Comparison of ENCODE assay signal across 9 cellular contexts in the genomic region with DNA sequence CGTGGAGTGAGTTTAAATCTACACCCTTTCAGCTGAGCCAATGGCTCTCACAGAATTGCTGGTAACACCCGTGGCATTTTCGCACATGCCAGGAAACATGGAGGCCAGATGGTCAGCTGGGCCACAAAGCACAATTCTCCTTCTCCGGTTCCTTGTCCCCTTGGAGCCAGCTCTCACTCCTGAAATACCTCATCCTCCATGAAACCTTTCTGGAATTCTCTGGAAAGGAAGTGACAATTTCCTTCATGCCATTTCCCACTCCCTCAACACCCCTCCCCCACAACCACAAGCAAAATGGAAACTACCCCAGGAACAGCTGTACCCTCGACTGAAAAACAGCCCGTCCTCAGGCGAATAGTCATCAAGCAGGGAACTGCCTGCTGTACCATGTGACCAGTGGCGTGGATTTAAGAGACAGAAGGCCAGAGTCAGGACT. TPM values are rescaled to one million over a fixed set of nuclear protein-coding genes. Genes with fewer than 3 reads are reported as not detected.
DNase-seq lines count a peak whose midpoint lies in the region; ATAC-seq and TF ChIP-seq lines count a peak whose summit lies in the region.
"Had no signal": no experiment of that assay in that cellular context is flagged by ENCODE, and none has a peak within 500 bp of the region (broad histone marks: within the 10 kb centered on the region; RNA-seq: fewer than 3 reads in every experiment).

No MANE protein-coding gene starts in this region.

- peaks cover 0 to 32% (median 14%) of the 10 kb centered on the region in 4 donors for H3K4me1 ChIP-seq in Peyer's patch
- peaks cover 10 to 25% (median 18%) of the 10 kb centered on the region in 4 donors for H3K4me1 ChIP-seq in esophagus muscularis mucosa

- WGBS in esophagus muscularis mucosa, result 68% methylated on average over 8 of the region's 8 CpGs
- WGBS in lower leg skin, 2 donors, result 40 to 53% methylated on average over 8 of the region's 8 CpGs

- H3K27ac ChIP-seq in Peyer's patch (peak overlapping the region; percentile 60 to 81 (median 67)), esophagus muscularis mucosa (replicated peaks in 1 of 4) (peak overlapping the region in 3 of 4 donors; percentile 18 to 51 (median 23))

- no peaks in the 10 kb centered on the region for H3K9me3 Mint-ChIP-seq in stimulated activated naive B cell treated with anti-CD40 and anti-IgM and Interleukin-4, amounts not matched to agents 10 μg/mL and 1 μg/mL and 100 μg/mL, for 72 hours
- H3K9me3 Mint-ChIP-seq in nephron progenitor cell, result peaks cover 35% of the 10 kb centered on the region

- no peak for TF ChIP-seq POLR2A in Peyer's patch (IDR thresholded peaks at IDR 0.05)
- no peak for TF ChIP-seq POLR2A in esophagus muscularis mucosa (IDR thresholded peaks at IDR 0.05; ENCODE audit: low read depth)
- no peak for TF ChIP-seq POLR2A in lower leg skin (IDR thresholded peaks at IDR 0.05)

- peak overlapping the region; percentile 78 for H3K27ac Mint-ChIP-seq in stimulated activated naive B cell treated with anti-CD40 and anti-IgM and Interleukin-4, amounts not matched to agents 10 μg/mL and 1 μg/mL and 100 μg/mL, for 72 hours
- H3K27ac Mint-ChIP-seq in nephron progenitor cell, result no peak overlapping the region

- H3K4me3 Mint-ChIP-seq in stimulated activated naive B cell treated with anti-CD40 and anti-IgM and Interleukin-4, amounts not matched to agents 10 μg/mL and 1 μg/mL and 100 μg/mL, for 72 hours, result peak overlapping the region; percentile 69 to 78
- no peak overlapping the region for H3K4me3 Mint-ChIP-seq in nephron progenitor cell

- H3K27me3 ChIP-seq in Peyer's patch (no peaks in the 10 kb centered on the region), esophagus muscularis mucosa (no peaks in the 10 kb centered on the region)

- peaks cover 64 to 85% of the 10 kb centered on the region in 2 donors for H3K4me1 Mint-ChIP-seq in stimulated activated naive B cell treated with anti-CD40 and anti-IgM and Interleukin-4, amounts not matched to agents 10 μg/mL and 1 μg/mL and 100 μg/mL, for 72 hours
- peaks cover 52% of the 10 kb centered on the region for H3K4me1 Mint-ChIP-seq in nephron progenitor cell

- H3K4me3 ChIP-seq in Peyer's patch (peak overlapping the region in 2 of 4 donors; percentile 19 to 23), esophagus muscularis mucosa (no peak overlapping the region), lower leg skin (ENCODE audit: low read depth, poor library complexity, severe bottlenecking) (no peak overlapping the region)

- H3K9me3 ChIP-seq in Peyer's patch (no peaks in the 10 kb centered on the region), esophagus muscularis mucosa (no peaks in the 10 kb centered on the region)

- no peaks in the 10 kb centered on the region for H3K36me3 ChIP-seq in Peyer's patch
- no peaks in the 10 kb centered on the region for H3K36me3 ChIP-seq in esophagus muscularis mucosa

- TF ChIP-seq EP300 in esophagus muscularis mucosa (IDR thresholded peaks at IDR 0.05), result no peak

- peak; percentile 36 for DNase-seq in activated CD4-positive, alpha-beta T cell treated with anti-CD3 and anti-CD28 coated beads for 48 hours
- DNase-seq in activated CD4-positive, alpha-beta T cell treated with anti-CD3 and anti-CD28 coated beads for 1 hour, result no peak
- DNase-seq in Peyer's patch (peak in 1 of 3 donors; percentile 41), esophagus muscularis mucosa (ENCODE audit: extremely low spot score) (no peak), lower leg skin (ENCODE audit: low spot score in 2 of 2) (no peak), nephron progenitor cell (no peak), NCI-H2227 treated with DMSO at 0.1 percent for 48 hours (lab: John Stamatoyannopoulos, UW) (no peak)
- no peak for DNase-seq in stimulated activated naive B cell treated with anti-CD40 and anti-IgM and Interleukin-4, amounts not matched to agents 10 μg/mL and 1 μg/mL and 100 μg/mL, for 72 hours
- DNase-seq: Kasumi-1 had no signal

- intact Hi-C loops in esophagus muscularis mucosa (cut with DNase I) (no loop called here), lower leg skin (cut with DNase I; ENCODE audit: low total_unique reads) (no loop called here)

- TF ChIP-seq CTCF in Peyer's patch (IDR thresholded peaks at IDR 0.05) (no peak), esophagus muscularis mucosa (IDR thresholded peaks at IDR 0.05) (no peak), lower leg skin (IDR thresholded peaks at IDR 0.05) (no peak), nephron progenitor cell (IDR thresholded peaks at IDR 0.05) (no peak)

- H3K27me3 Mint-ChIP-seq in stimulated activated naive B cell treated with anti-CD40 and anti-IgM and Interleukin-4, amounts not matched to agents 10 μg/mL and 1 μg/mL and 100 μg/mL, for 72 hours, result no peaks in the 10 kb centered on the region
- peaks cover 7% of the 10 kb centered on the region for H3K27me3 Mint-ChIP-seq in nephron progenitor cell (ENCODE audit: low read depth, poor library complexity)

- H3K36me3 Mint-ChIP-seq in stimulated activated naive B cell treated with anti-CD40 and anti-IgM and Interleukin-4, amounts not matched to agents 10 μg/mL and 1 μg/mL and 100 μg/mL, for 72 hours, result peaks cover 3 to 8% of the 10 kb centered on the region in 2 donors
- H3K36me3 Mint-ChIP-seq in nephron progenitor cell (ENCODE audit: low read depth), result no peaks in the 10 kb centered on the region

- no peak for ATAC-seq in stimulated activated naive B cell treated with anti-CD40 and anti-IgM and Interleukin-4, amounts not matched to agents 10 μg/mL and 1 μg/mL and 100 μg/mL, for 72 hours (replicated peaks)

RNA-seq across cellular contexts. Expression of gene ELF4, which starts 24.7 kb away (rescaled TPM):
- total RNA-seq in Peyer's patch (10 to 100 TPM; 17.3 to 47.3 (median 43.7) TPM), esophagus muscularis mucosa (1 to 10 TPM; 6.2 to 9.9 (median 9.4) TPM), lower leg skin (10 to 100 TPM; 10.8 to 19.1 (median 16.4) TPM)
